12 cellular contexts compared by ENCODE assay signal in genomic region chr11:122690292-122690691, GRCh38. TPM values are rescaled to one million over a fixed set of nuclear protein-coding genes. Genes with fewer than 3 reads are reported as not detected.
DNase-seq lines count a peak whose midpoint lies in the region; ATAC-seq, FAIRE-seq and TF ChIP-seq lines count a peak whose summit lies in the region.
"Had no signal": no experiment of that assay in that cellular context is flagged by ENCODE, and none has a peak within 500 bp of the region (broad histone marks: within the 10 kb centered on the region; RNA-seq: fewer than 3 reads in every experiment).

No MANE protein-coding gene starts in this region.

- in situ Hi-C loops in IMR-90 (cut with MboI; ENCODE audit: low sequenced_read_pairs): loop anchor here (25.0 kb wide), 1 partner anchor 497 kb away; the partner anchor contains the start of gene CLMP
- in situ Hi-C loops in KBM-7 (cut with MboI; ENCODE audit: low pct_unique_long_range_greater_than_20kb, low sequenced_read_pairs): no loop called here

- H2BK5ac ChIP-seq in IMR-90 (ENCODE audit: low read depth, low read length, poor library complexity, severe bottlenecking) (no peak overlapping the region), H1 (ENCODE audit: low read depth, low read length) (no peak overlapping the region)

- peak overlapping the region; percentile 46 for H2AFZ ChIP-seq in IMR-90 (replicated peaks; ENCODE audit: low read length, poor library complexity)
- H2AFZ ChIP-seq in H1 (ENCODE audit: low read length): no peak overlapping the region
- H2AFZ ChIP-seq in MM.1S (ENCODE audit: low read length): no peak overlapping the region

- peaks cover under 1% of the 10 kb centered on the region for H3K36me3 Mint-ChIP-seq in endothelial cell (ENCODE audit: low read depth, unreplicated experiment)

- TF ChIP-seq CTCF in IMR-90 (conservative IDR thresholded peaks at IDR 0.05; ENCODE audit: low read depth, low read length) (no peak), H1 (IDR thresholded peaks at IDR 0.05; ENCODE audit: control extremely low read depth in 1 of 3, insufficient read depth in 1 of 3, low read depth in 1 of 3, low read length in 3 of 3) (no peak), spleen (IDR thresholded peaks at IDR 0.05 in 8 of 11, conservative IDR thresholded peaks at IDR 0.05 in 3 of 11) (no peak), MM.1S (IDR thresholded peaks at IDR 0.05; ENCODE audit: low read length) (no peak), endothelial cell (IDR thresholded peaks at IDR 0.05; ENCODE audit: unreplicated experiment) (no peak)

- H3K36me3 ChIP-seq in IMR-90 (ENCODE audit: control insufficient read depth, insufficient read depth, low read length) (no peaks in the 10 kb centered on the region), H1 (ENCODE audit: control insufficient read depth in 2 of 4, insufficient read depth in 4 of 4, low read length in 3 of 4) (no peaks in the 10 kb centered on the region), spleen (peaks cover 0 to 9% (median 0%) of the 10 kb centered on the region in 6 donors), MM.1S (replicated peaks; ENCODE audit: insufficient read depth, low read length) (no peaks in the 10 kb centered on the region)

- BruUV-seq in IMR-90 (replicated peaks; lab: Mats Ljungman, UMichigan): no TSS peak

- TF ChIP-seq RAD21 in IMR-90 (IDR thresholded peaks at IDR 0.05; ENCODE audit: low read length) (no peak), H1 (IDR thresholded peaks at IDR 0.05 in 1 of 2, conservative IDR thresholded peaks at IDR 0.05 in 1 of 2; ENCODE audit: low read depth in 2 of 2, low read length in 2 of 2) (no peak)

- CTCF ChIA-PET in IMR-90 (lab: Yijun Ruan, JAX) (no interaction called here), H1 (lab: Charles Lee; ENCODE audit: partially characterized antibody) (interaction anchor here (1.2 to 2.1 kb wide), 2 partner anchors 10 to 163 kb away, joined by 3 to 6 read pairs; no protein-coding TSS in a partner anchor)

- POLR2A ChIA-PET in IMR-90 (lab: Charles Lee; ENCODE audit: unreplicated experiment): no interaction called here
- POLR2A ChIA-PET in H1 (lab: Charles Lee; ENCODE audit: partially characterized antibody): no interaction called here

- H3K27ac ChIP-seq in IMR-90 (ENCODE audit: insufficient read depth, low read length) (peak overlapping the region; percentile 85; the same call in 1 of the 2 replicates), H1 (ENCODE audit: low read depth, low read length) (no peak overlapping the region), spleen (peak overlapping the region; percentile 71 to 89 (median 85)), MM.1S (ENCODE audit: low read length) (no peak overlapping the region)

- no peak overlapping the region for H3K27ac Mint-ChIP-seq in endothelial cell (ENCODE audit: unreplicated experiment)

- TF ChIP-seq POLR2A in IMR-90 (IDR thresholded peaks at IDR 0.05; ENCODE audit: low read depth, low read length): no peak
- no peak for TF ChIP-seq POLR2A in H1 (IDR thresholded peaks at IDR 0.05; ENCODE audit: control extremely low read depth in 1 of 2, low read depth in 2 of 2, low read length in 2 of 2)
- no peak for TF ChIP-seq POLR2A in spleen (IDR thresholded peaks at IDR 0.05)

- H3K23ac ChIP-seq in IMR-90 (ENCODE audit: low read depth, low read length): peak overlapping the region; percentile 67; the same call in 1 of the 2 replicates
- no peak overlapping the region for H3K23ac ChIP-seq in H1 (ENCODE audit: insufficient read length)

- intact Hi-C loops in IMR-90 (cut with micrococcal nuclease): no loop called here
- intact Hi-C loops in spleen (cut with DNase I; ENCODE audit: low total_unique reads): no loop called here

- no peak overlapping the region for H2BK12ac ChIP-seq in H1 (ENCODE audit: low read depth, low read length)

- no peak for FAIRE-seq in H1 (lab: Jason Lieb, UNC)

- peaks cover 17% of the 10 kb centered on the region for H3K4me1 ChIP-seq in IMR-90 (ENCODE audit: control insufficient read depth, insufficient read depth, low read length)
- H3K4me1 ChIP-seq in H1 (replicated peaks in 1 of 4; ENCODE audit: control insufficient read depth in 3 of 4, insufficient read depth in 4 of 4, low read length in 3 of 4): peaks cover 7 to 22% (median 15%) of the 10 kb centered on the region in 4 experiments; a peak in 6 of 7 replicates
- H3K4me1 ChIP-seq in spleen: peaks cover 22 to 100% (median 68%) of the 10 kb centered on the region in 6 donors
- H3K4me1 ChIP-seq in MM.1S (ENCODE audit: low read length): no peaks in the 10 kb centered on the region
- H3K4me1 ChIP-seq: testis had no signal

- no peak overlapping the region; the same call in 1 of the 2 replicates for H3K9ac ChIP-seq in IMR-90 (ENCODE audit: low read depth, low read length)
- no peak overlapping the region for H3K9ac ChIP-seq in H1 (replicated peaks in 1 of 4; ENCODE audit: extremely low read depth in 1 of 4, low read depth in 3 of 4, low read length in 3 of 4)
- H3K9ac ChIP-seq in MM.1S (ENCODE audit: low read length): no peak overlapping the region

- H3F3A ChIP-seq in MM.1S (ENCODE audit: insufficient read depth, low read length): no peaks in the 10 kb centered on the region

- H3K79me2 ChIP-seq in H1 (ENCODE audit: control insufficient read depth in 1 of 2, insufficient read depth in 2 of 2, low read length in 2 of 2): no peaks in the 10 kb centered on the region
- H3K79me2 ChIP-seq in MM.1S (ENCODE audit: low read length): no peaks in the 10 kb centered on the region

- H3K4ac ChIP-seq in IMR-90 (ENCODE audit: low read depth, low read length) (peak overlapping the region; percentile 21), H1 (replicated peaks; ENCODE audit: insufficient read length, low read depth, low read length) (no peak overlapping the region)

- H3K56ac ChIP-seq in IMR-90 (ENCODE audit: extremely low read depth, insufficient read depth, low read length) (no peak overlapping the region), H1 (replicated peaks; ENCODE audit: insufficient read length, low read depth, low read length) (no peak overlapping the region)

- H2AK5ac ChIP-seq in IMR-90 (ENCODE audit: low read depth, low read length) (peak overlapping the region; percentile 77; the same call in 1 of the 2 replicates), H1 (ENCODE audit: low read depth, low read length) (no peak overlapping the region)

- H4K5ac ChIP-seq in IMR-90 (ENCODE audit: low read depth, low read length) (peak overlapping the region; percentile 76; the same call in 1 of the 2 replicates), H1 (ENCODE audit: insufficient read length, low read depth, low read length) (no peak overlapping the region)

- H3K79me1 ChIP-seq in IMR-90 (ENCODE audit: low read depth in 1 of 2, low read length in 2 of 2) (peaks cover 41 to 72% of the 10 kb centered on the region in 2 experiments), H1 (ENCODE audit: low read depth, low read length) (peaks cover 4% of the 10 kb centered on the region)

- peaks cover 5% of the 10 kb centered on the region for H3K27me3 Mint-ChIP-seq in endothelial cell (ENCODE audit: unreplicated experiment)

- ATAC-seq in activated CD4-positive, CD25-positive, alpha-beta regulatory T cell treated with anti-CD3 and anti-CD28 coated beads, Interleukin-2, amount 50 U/mL, for 24 hours: peak; percentile 25 to 35
- no peak for ATAC-seq in IMR-90 (ENCODE audit: low read depth)

- no CpG with 5 or more reads among the region's 3 CpGs for WGBS in IMR-90 (ENCODE audit: extremely low coverage in 2 of 2, insufficient read length in 1 of 2), 2 experiments
- WGBS in H1 (ENCODE audit: extremely low coverage in 1 of 2, insufficient coverage in 1 of 2, insufficient read length in 1 of 2, insufficient replicate concordance in 2 of 2, low coverage in 1 of 2, low lambda C conversion rate in 2 of 2, missing lambda C conversion rate in 1 of 2), 2 experiments: 89% methylated on average over 3 of the region's 3 CpGs; no CpG with 5 or more reads in 1 of the 2 experiments
- 77 to 100% (median 88%) methylated on average over 1 to 3 of the region's 3 CpGs for whole genome bisulfite sequencing in spleen, 5 donors

- no peak for DNase-seq in activated CD4-positive, CD25-positive, alpha-beta regulatory T cell (lab: John Stamatoyannopoulos, UW)
- DNase-seq in IMR-90: no peak
- no peak for DNase-seq in H1 (ENCODE audit: low read depth in 1 of 2, low spot score in 2 of 2)
- DNase-seq in spleen: no peak
- DNase-seq in MM.1S: no peak
- DNase-seq in endothelial cell (ENCODE audit: low spot score): no peak
- no peak for DNase-seq in KBM-7
- DNase-seq: 8988T; islet precursor cell; stimulated activated CD4-positive, alpha-beta T cell treated with anti-CD3 and anti-CD28 coated beads, Interleukin-4, amount 100 ng/mL, for 1 hour; testis had no signal

- TF ChIP-seq EP300 in H1 (IDR thresholded peaks at IDR 0.05; ENCODE audit: borderline replicate concordance in 1 of 2, low read depth in 2 of 2, low read length in 2 of 2): no peak

- no peaks in the 10 kb centered on the region for H3K9me2 ChIP-seq in MM.1S (replicated peaks; ENCODE audit: insufficient read depth, low read length)

- peaks cover 6% of the 10 kb centered on the region for H3K9me1 ChIP-seq in IMR-90 (ENCODE audit: insufficient read depth, low read length)

- peaks cover 34% of the 10 kb centered on the region for H3K4me1 Mint-ChIP-seq in endothelial cell (ENCODE audit: unreplicated experiment)

- H4K91ac ChIP-seq in IMR-90 (ENCODE audit: insufficient read depth, low read depth, low read length): peak overlapping the region; percentile 25
- no peak overlapping the region for H4K91ac ChIP-seq in H1 (replicated peaks; ENCODE audit: insufficient read length, low read length)

- H4K20me1 ChIP-seq in IMR-90 (ENCODE audit: insufficient read depth, low read length) (peaks cover 13% of the 10 kb centered on the region), H1 (replicated peaks in 1 of 2; ENCODE audit: control insufficient read depth in 1 of 2, insufficient read depth in 2 of 2, low read length in 2 of 2) (no peaks in the 10 kb centered on the region), MM.1S (ENCODE audit: insufficient read depth, low read length) (no peaks in the 10 kb centered on the region)

- no peaks in the 10 kb centered on the region for H3K27me3 ChIP-seq in IMR-90 (ENCODE audit: control insufficient read depth, insufficient read depth, low read length)
- H3K27me3 ChIP-seq in H1 (replicated peaks in 1 of 4; ENCODE audit: control insufficient read depth in 3 of 4, extremely low read depth in 1 of 4, insufficient read depth in 3 of 4, low read length in 3 of 4): no peaks in the 10 kb centered on the region
- H3K27me3 ChIP-seq in spleen (replicated peaks in 1 of 7): no peaks in the 10 kb centered on the region
- H3K27me3 ChIP-seq in MM.1S (replicated peaks; ENCODE audit: insufficient read depth, low read length): no peaks in the 10 kb centered on the region
- H3K27me3 ChIP-seq: testis had no signal

- dilution Hi-C loops in IMR-90 (cut with HindIII; ENCODE audit: low sequenced_read_pairs, unreplicated experiment): no loop called here

- H3K9me3 ChIP-seq in IMR-90 (ENCODE audit: control insufficient read depth, insufficient read depth, low read length) (no peaks in the 10 kb centered on the region), H1 (ENCODE audit: insufficient read depth in 2 of 2, low read depth in 1 of 2, low read length in 1 of 2) (no peaks in the 10 kb centered on the region), spleen (no peaks in the 10 kb centered on the region), MM.1S (replicated peaks; ENCODE audit: insufficient read depth, low read length) (no peaks in the 10 kb centered on the region)
- H3K9me3 ChIP-seq: testis had no signal

- H3K4me3 ChIP-seq in IMR-90 (ENCODE audit: insufficient read depth, low read depth, low read length): no peak overlapping the region
- no peak overlapping the region for H3K4me3 ChIP-seq in H1 (ENCODE audit: extremely low read depth in 1 of 4, insufficient read depth in 2 of 4, low read depth in 3 of 4, low read length in 4 of 4)
- peak overlapping the region in 1 of 8 donors; percentile 56 for H3K4me3 ChIP-seq in spleen
- no peak overlapping the region for H3K4me3 ChIP-seq in MM.1S (ENCODE audit: low read length)
- H3K4me3 ChIP-seq: testis had no signal

- 0 out of 3 replicates have a peak overlapping the region, but pooled peaks have one; percentile 2 for H2BK15ac ChIP-seq in IMR-90 (ENCODE audit: low read depth, low read length)
- H2BK15ac ChIP-seq in H1 (ENCODE audit: low read length): peak overlapping the region; percentile 65; the same call in 1 of the 2 replicates

- no peaks in the 10 kb centered on the region for H3K23me2 ChIP-seq in H1 (ENCODE audit: low read depth, low read length)

- H3K14ac ChIP-seq in IMR-90 (replicated peaks; ENCODE audit: low read depth, low read length): peak overlapping the region; percentile 47; the same call in 1 of the 2 replicates
- no peak overlapping the region for H3K14ac ChIP-seq in H1 (ENCODE audit: insufficient read length)

- H2BK20ac ChIP-seq in IMR-90 (ENCODE audit: low read depth, low read length) (no peak overlapping the region), H1 (ENCODE audit: low read length) (peak overlapping the region; percentile 53; the same call in 1 of the 2 replicates)

- H2AK9ac ChIP-seq in IMR-90 (replicated peaks; ENCODE audit: low read depth, low read length, poor library complexity): no peak overlapping the region

- H3K9me3 Mint-ChIP-seq in endothelial cell (ENCODE audit: unreplicated experiment): no peaks in the 10 kb centered on the region

- H3K18ac ChIP-seq in IMR-90 (ENCODE audit: low read depth, low read length) (peak overlapping the region; percentile 14; the same call in 1 of the 2 replicates), H1 (ENCODE audit: extremely low read depth, low read length) (no peak overlapping the region)

- peak overlapping the region; percentile 71 to 75 for H4K8ac ChIP-seq in IMR-90 (ENCODE audit: low read depth in 2 of 2, low read length in 2 of 2)
- no peak overlapping the region for H4K8ac ChIP-seq in H1 (ENCODE audit: extremely low read depth, insufficient read depth, low read length)

- H3K4me2 ChIP-seq in IMR-90 (ENCODE audit: low read depth, low read length) (peak overlapping the region; percentile 62; the same call in 1 of the 2 replicates), H1 (ENCODE audit: insufficient read depth in 1 of 2, low read depth in 2 of 2, low read length in 2 of 2) (no peak overlapping the region), MM.1S (ENCODE audit: low read depth, low read length) (no peak overlapping the region)

- H3K4me3 Mint-ChIP-seq in endothelial cell (ENCODE audit: unreplicated experiment): no peak overlapping the region

- no peak overlapping the region for H2BK120ac ChIP-seq in IMR-90 (ENCODE audit: low read depth, low read length)
- no peak overlapping the region for H2BK120ac ChIP-seq in H1 (replicated peaks; ENCODE audit: low read depth, low read length)

RNA-seq across cellular contexts. Expression of gene UBASH3B, which starts 34.8 kb away (rescaled TPM):
- total RNA-seq in IMR-90 (2012; rRNA removed) (48.0 and 48.6 TPM in 2 replicates), spleen (100 to 1,000 TPM in 4 of 7 donors, 10 to 100 TPM in 3; 68.2 to 190 (median 156) TPM), endothelial cell (ENCODE audit: unreplicated experiment) (43.3 TPM)
- polyA plus RNA-seq in IMR-90 (2012; rRNA removed) (27.2 and 28.5 TPM in 2 replicates), H1 (2011; rRNA removed) (7.5 and 7.6 TPM in 2 replicates), spleen (10 to 100 TPM in 1 of 3 donors, 1 to 10 TPM in 2; 4.4 to 17.8 (median 6.7) TPM)
- 21.2 and 31.1 TPM in 2 replicates for polyA plus RNA-seq in IMR-90 (2012; cell fraction: cytosol; rRNA removed)
- polyA plus RNA-seq in IMR-90 (2012; cell fraction: nucleus; rRNA removed; ENCODE audit: low replicate concordance): 23.4 and 27.3 TPM in 2 replicates
- total RNA-seq in H1 (2021; fragmentation: NEBNext Ultra II Directional; extraction: Animal tissue kit (Norgen Biotek cat#: 25700)): 8.9 and 9.5 TPM in 2 replicates
- polyA plus RNA-seq in H1 (2011; cell fraction: cytosol; rRNA removed): 5.0 TPM
- 7.6 TPM for polyA plus RNA-seq in H1 (2011; cell fraction: nucleus; rRNA removed)
- 4.4 to 7.8 TPM (median 5.7 TPM) in 4 replicates for polyA plus RNA-seq in H1 (2012, experiment 1 of 2)
- 0.92 TPM for polyA plus RNA-seq in H1 (2012, experiment 2 of 2)
- 4.3 TPM for polyA plus RNA-seq in H1 (2013, experiment 1 of 2)
- 4.7 TPM for polyA plus RNA-seq in H1 (2013, experiment 2 of 2)
- polyA minus RNA-seq in H1 (2011; rRNA and poly(A)+ RNA removed): 17.4 and 24.7 TPM in 2 replicates
- polyA minus RNA-seq in H1 (2011; cell fraction: cytosol; rRNA and poly(A)+ RNA removed): 4.4 TPM
- 22.5 TPM for polyA minus RNA-seq in H1 (2011; cell fraction: nucleus; rRNA and poly(A)+ RNA removed)

Comparison
In these comparisons a context has a peak if more than half of its experiments do, and no peak if none do; other contexts are left out.
1. H3K27ac ChIP-seq: peak in IMR-90 (single experiment) and spleen (8 of 8); none in H1 (single experiment) and MM.1S (single experiment).